Comparison of ENCODE assay signal across 23 cellular contexts in genomic region chr3:187490366-187490765, GRCh38.
DNase-seq lines count a peak whose midpoint lies in the region; ATAC-seq and TF ChIP-seq lines count a peak whose summit lies in the region.
"Had no signal": no experiment of that assay in that cellular context is flagged by ENCODE, and none has a peak within 500 bp of the region (broad histone marks: within the 10 kb centered on the region; RNA-seq: fewer than 3 reads in every experiment).

No MANE protein-coding gene starts in this region.

- in situ Hi-C loops in HAP-1 (cut with MboI; ENCODE audit: low sequenced_read_pairs) = no loop called here

- ATAC-seq in GM19328 (IDR thresholded peaks at IDR 0.05; ENCODE audit: unreplicated experiment) = no peak
- ATAC-seq: HepG2, PC-3, SK-N-SH treated with all-trans-retinoic acid at 6 μM for 48 hours had no signal

- H3K36me3 ChIP-seq in SK-N-MC (ENCODE audit: insufficient read depth, low read length) = no peaks in the 10 kb centered on the region
- no peaks in the 10 kb centered on the region for H3K36me3 ChIP-seq in ectodermal cell (ENCODE audit: control insufficient read depth, insufficient read depth, low read length)
- H3K36me3 ChIP-seq in mesenchymal stem cell (ENCODE audit: control insufficient read depth in 1 of 2, insufficient read depth in 2 of 2, low read depth in 1 of 2, low read length in 2 of 2) = no peaks in the 10 kb centered on the region
- no peaks in the 10 kb centered on the region for H3K36me3 ChIP-seq in HAP-1 (replicated peaks)
- H3K36me3 ChIP-seq: BLaER1 treated with 17β-estradiol and CSF1 and Interleukin-3, amounts not matched to agents 10 nM and 100 nM had no signal

- no peak overlapping the region for H2BK5ac ChIP-seq in mesenchymal stem cell (ENCODE audit: low read depth, low read length, poor library complexity, severe bottlenecking)

- 54 to 75% methylated on average over 1 of the region's 1 CpG for WGBS in ectodermal cell, 2 experiments
- 29% methylated on average over 1 of the region's 1 CpG for WGBS in mesenchymal stem cell

- DNase-seq in AG10803 (ENCODE audit: low read depth) = peak; percentile 24
- peak; percentile 74 for DNase-seq in SK-N-MC (ENCODE audit: low read depth, low spot score)
- peak; percentile 6 for DNase-seq in mesenchymal stem cell
- no peak for DNase-seq in retina
- DNase-seq in HAP-1 (ENCODE audit: low spot score in 2 of 2) = no peak
- DNase-seq in activated CD4-positive, alpha-beta T cell treated with anti-CD3 and anti-CD28 coated beads for 48 hours = no peak
- DNase-seq: CD4-positive, alpha-beta T cell; DMS53; Karpas-422; MV-4-11; NCI-H1105; NCI-H146; NCI-H1930; NCI-H446; NCI-H774; NK-92 treated with Interleukin-12 subunit alpha and Interleukin-12 subunit beta, amount 100 ng/mL, for 24 hours; PC-3 had no signal

- no peak overlapping the region for H4K91ac ChIP-seq in mesenchymal stem cell (ENCODE audit: low read length)

- H3K23ac ChIP-seq in mesenchymal stem cell (ENCODE audit: low read length in 2 of 2) = no peak overlapping the region

- no peak overlapping the region for H2BK120ac ChIP-seq in mesenchymal stem cell (ENCODE audit: low read depth, low read length)

- no peak overlapping the region for H2AK5ac ChIP-seq in mesenchymal stem cell (ENCODE audit: low read length, severe bottlenecking)

- H3K27ac ChIP-seq in SK-N-MC = peak overlapping the region; percentile 94
- peak overlapping the region; percentile 19 for H3K27ac ChIP-seq in ectodermal cell (ENCODE audit: insufficient read depth, low read depth, low read length, poor library complexity, severe bottlenecking)
- H3K27ac ChIP-seq in mesenchymal stem cell (ENCODE audit: low read length, poor library complexity, severe bottlenecking) = peak overlapping the region; percentile 24
- H3K27ac ChIP-seq: 22Rv1; BLaER1 treated with 17β-estradiol and CSF1 and Interleukin-3, amounts not matched to agents 10 nM and 100 nM had no signal

- no peak overlapping the region for H2BK15ac ChIP-seq in mesenchymal stem cell (ENCODE audit: low read depth, poor library complexity, severe bottlenecking)

- H3K9me3 ChIP-seq in SK-N-MC (ENCODE audit: low read depth, low read length) (peaks cover 5% of the 10 kb centered on the region; the same call in 1 of the 2 replicates), ectodermal cell (ENCODE audit: control insufficient read depth, low read length) (no peaks in the 10 kb centered on the region), mesenchymal stem cell (ENCODE audit: control insufficient read depth, low read length) (peaks cover 2% of the 10 kb centered on the region), HAP-1 (peaks cover 12% of the 10 kb centered on the region)

- no peak overlapping the region for H4K8ac ChIP-seq in mesenchymal stem cell (ENCODE audit: low read length)

- no peak for TF ChIP-seq CTCF in AG10803 (conservative IDR thresholded peaks at IDR 0.05; ENCODE audit: low read length)

- H3K9ac ChIP-seq in SK-N-MC (ENCODE audit: insufficient read length) = peak overlapping the region; percentile 46
- no peak overlapping the region for H3K9ac ChIP-seq in mesenchymal stem cell (ENCODE audit: low read length)
- H3K9ac ChIP-seq: BLaER1 treated with 17β-estradiol and CSF1 and Interleukin-3, amounts not matched to agents 10 nM and 100 nM had no signal

- no peak overlapping the region for H2BK12ac ChIP-seq in mesenchymal stem cell (ENCODE audit: low read length in 2 of 2)

- H3K4me1 ChIP-seq in ectodermal cell (ENCODE audit: control insufficient read depth, insufficient read depth, low read length) = no peaks in the 10 kb centered on the region
- H3K4me1 ChIP-seq in mesenchymal stem cell (ENCODE audit: control insufficient read depth, insufficient read depth, low read depth, low read length) = peaks cover 8% of the 10 kb centered on the region
- peaks cover 4% of the 10 kb centered on the region; the same call in 1 of the 2 replicates for H3K4me1 ChIP-seq in HAP-1
- H3K4me1 ChIP-seq: BLaER1 treated with 17β-estradiol and CSF1 and Interleukin-3, amounts not matched to agents 10 nM and 100 nM had no signal

- no peak overlapping the region for H3K14ac ChIP-seq in mesenchymal stem cell (ENCODE audit: low read length in 2 of 2)

- H3K4me3 ChIP-seq in AG10803 (ENCODE audit: low read length) (no peak overlapping the region), SK-N-MC (peak overlapping the region; percentile 62), ectodermal cell (ENCODE audit: insufficient read depth, low read depth, low read length) (no peak overlapping the region), mesenchymal stem cell (ENCODE audit: insufficient read depth in 1 of 2, low read depth in 1 of 2, low read length in 2 of 2) (no peak overlapping the region), HAP-1 (no peak overlapping the region)
- H3K4me3 ChIP-seq: BLaER1 treated with 17β-estradiol and CSF1 and Interleukin-3, amounts not matched to agents 10 nM and 100 nM had no signal

- H3K4ac ChIP-seq in mesenchymal stem cell (ENCODE audit: low read depth in 1 of 2, low read length in 2 of 2) = no peak overlapping the region

- H3K79me1 ChIP-seq in mesenchymal stem cell (replicated peaks; ENCODE audit: low read length, poor library complexity, severe bottlenecking) = no peaks in the 10 kb centered on the region

- H3K18ac ChIP-seq in mesenchymal stem cell (ENCODE audit: low read depth in 1 of 2, low read length in 2 of 2) = no peak overlapping the region

- H3K4me2 ChIP-seq in mesenchymal stem cell (ENCODE audit: low read length, poor library complexity, severe bottlenecking) = no peak overlapping the region
- H3K4me2 ChIP-seq: BLaER1 treated with 17β-estradiol and CSF1 and Interleukin-3, amounts not matched to agents 10 nM and 100 nM had no signal

- H2AFZ ChIP-seq in mesenchymal stem cell (ENCODE audit: low read depth, low read length) = no peak overlapping the region

- H3K27me3 ChIP-seq in ectodermal cell (ENCODE audit: control insufficient read depth, insufficient read depth, low read length, poor library complexity, severe bottlenecking) (no peaks in the 10 kb centered on the region), mesenchymal stem cell (ENCODE audit: control insufficient read depth in 1 of 2, insufficient read depth in 1 of 2, low read length in 2 of 2) (peaks cover 0 to 2% of the 10 kb centered on the region in 2 experiments), HAP-1 (ENCODE audit: low read depth) (no peaks in the 10 kb centered on the region)
- H3K27me3 ChIP-seq: BLaER1 treated with 17β-estradiol and CSF1 and Interleukin-3, amounts not matched to agents 10 nM and 100 nM had no signal

Comparison
In these comparisons a context has a peak if more than half of its experiments do, and no peak if none do; other contexts are left out.
1. DNase-seq: peak in AG10803 (single experiment), SK-N-MC (single experiment) and mesenchymal stem cell (single experiment); none in retina (single experiment), HAP-1 (0 of 2) and activated CD4-positive, alpha-beta T cell treated with anti-CD3 and anti-CD28 coated beads for 48 hours (single experiment).
2. H3K27ac ChIP-seq: peak in every context shown above with its lines; median percentile 94 in SK-N-MC; 24 in mesenchymal stem cell; 19 in ectodermal cell.